8 cellular contexts compared by ENCODE assay signal in the genomic region with DNA sequence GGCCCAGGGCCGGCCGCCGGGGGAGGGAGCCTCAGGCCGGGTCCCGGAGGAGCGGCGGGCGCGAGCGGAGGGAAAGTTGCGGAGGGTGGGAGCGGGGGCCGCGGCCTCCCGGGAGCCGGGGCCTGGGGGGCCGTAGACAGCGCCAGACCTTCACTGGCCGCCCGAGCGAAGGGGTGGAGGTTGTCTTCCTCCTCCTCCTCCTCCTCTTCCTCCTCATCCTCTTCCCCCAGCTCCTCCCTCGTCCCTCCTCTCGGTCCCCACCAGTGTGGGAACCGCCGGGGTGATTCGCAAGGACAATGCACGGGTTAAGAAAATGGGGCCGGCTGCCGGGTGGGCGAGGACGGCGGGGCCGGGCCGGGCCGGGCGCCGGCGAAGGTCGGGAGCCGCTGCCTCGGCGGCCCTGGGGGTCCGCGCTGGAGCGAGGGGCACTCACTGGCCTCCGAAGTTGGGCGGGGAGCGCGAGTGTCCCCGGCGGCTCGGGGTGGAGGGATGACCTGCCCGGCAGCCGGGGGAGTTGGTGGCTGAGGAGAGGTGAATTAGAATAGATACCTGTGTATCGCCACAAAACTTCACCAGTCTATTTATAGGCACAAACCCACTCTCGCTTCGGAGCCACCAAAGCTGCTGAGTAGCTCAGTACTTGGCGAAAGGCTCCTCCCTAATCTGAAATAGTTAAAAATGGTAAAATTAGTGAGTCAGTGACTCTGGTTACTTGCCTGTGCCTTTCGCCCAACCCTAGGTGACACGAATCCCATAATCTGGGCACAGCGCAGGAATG. TPM values are rescaled to one million over a fixed set of nuclear protein-coding genes. Genes with fewer than 3 reads are reported as not detected.
DNase-seq lines count a peak whose midpoint lies in the region; ATAC-seq lines count a peak whose summit lies in the region.

No MANE protein-coding gene starts in this region.

- no peak overlapping the region for H4K5ac ChIP-seq in mesendoderm (ENCODE audit: low read length)

- peak; percentile 49 for DNase-seq in activated CD4-positive, alpha-beta T cell treated with anti-CD3 and anti-CD28 coated beads for 48 hours
- DNase-seq in mesendoderm (peak; percentile 69), NCI-H1436 treated with DMSO at 0.1 percent for 48 hours (lab: John Stamatoyannopoulos, UW) (no peak)
- peak; percentile 54 for DNase-seq in stimulated activated naive CD8-positive, alpha-beta T cell treated with anti-CD3 and anti-CD28 coated beads, Interleukin-15, Interleukin-2, amounts not matched to agents 100 U/mL and 50 U/mL, for 24 hours

- H3K4me1 ChIP-seq in ES-I3 (ENCODE audit: insufficient read depth, low read length) (peaks cover 25% of the 10 kb centered on the region), HUES6 (ENCODE audit: control insufficient read depth, insufficient read depth, low read length) (peaks cover 26% of the 10 kb centered on the region), duodenal mucosa (ENCODE audit: control insufficient read depth in 1 of 2, insufficient read depth in 2 of 2, low read length in 2 of 2) (peaks cover 35 to 36% of the 10 kb centered on the region in 2 donors), mesendoderm (ENCODE audit: control insufficient read depth, low read depth, low read length) (peaks cover 2% of the 10 kb centered on the region)

- H2BK15ac ChIP-seq in mesendoderm (replicated peaks; ENCODE audit: low read depth) = no peak overlapping the region

- H3K79me1 ChIP-seq in mesendoderm (ENCODE audit: low read length) = no peaks in the 10 kb centered on the region

- no CpG with 5 or more reads among the region's 61 CpGs for WGBS in mesendoderm (ENCODE audit: extremely low coverage, insufficient coverage, low lambda C conversion rate)

- peak overlapping the region; percentile 99 for H3K4ac ChIP-seq in mesendoderm (ENCODE audit: low read depth, low read length)

- H3K27ac ChIP-seq in HUES6 (ENCODE audit: low read depth, low read length) = peak overlapping the region; percentile 83; the same call in 1 of the 2 replicates
- peak overlapping the region; percentile 100 for H3K27ac ChIP-seq in duodenal mucosa (ENCODE audit: low read depth, low read length)
- peak overlapping the region; percentile 99 for H3K27ac ChIP-seq in mesendoderm (ENCODE audit: low read depth, low read length)

- H3K9ac ChIP-seq in ES-I3 (ENCODE audit: low read depth, low read length) (peak overlapping the region; percentile 61), HUES6 (ENCODE audit: low read length) (peak overlapping the region; percentile 100), duodenal mucosa (ENCODE audit: low read depth in 1 of 2, low read length in 2 of 2) (peak overlapping the region; percentile 79 to 86), mesendoderm (ENCODE audit: low read length) (peak overlapping the region; percentile 99)

- peak overlapping the region; percentile 25 for H2AK5ac ChIP-seq in mesendoderm (ENCODE audit: low read length)

- H3K4me3 ChIP-seq in HUES6 (ENCODE audit: low read depth, low read length) = peak overlapping the region; percentile 74
- peak overlapping the region; percentile 85 to 98 for H3K4me3 ChIP-seq in duodenal mucosa (ENCODE audit: low read depth in 1 of 2, low read length in 2 of 2)
- peak overlapping the region; percentile 96 for H3K4me3 ChIP-seq in mesendoderm (ENCODE audit: low read length)

- no peaks in the 10 kb centered on the region for H3K9me3 ChIP-seq in ES-I3 (ENCODE audit: control insufficient read depth, insufficient read depth, low read length)
- H3K9me3 ChIP-seq in HUES6 (ENCODE audit: control insufficient read depth, insufficient read depth, low read depth, low read length) = no peaks in the 10 kb centered on the region
- H3K9me3 ChIP-seq in duodenal mucosa (ENCODE audit: control insufficient read depth in 1 of 2, low read length in 2 of 2) = no peaks in the 10 kb centered on the region

- H2BK120ac ChIP-seq in mesendoderm (ENCODE audit: low read depth, low read length) = peak overlapping the region; percentile 23

- H2BK5ac ChIP-seq in mesendoderm (ENCODE audit: low read length) = peak overlapping the region; percentile 51

- H3K79me2 ChIP-seq in mesendoderm (ENCODE audit: control insufficient read depth, insufficient read depth, low read length) = peaks cover 56% of the 10 kb centered on the region

- peak overlapping the region; percentile 100 for H3K56ac ChIP-seq in mesendoderm (ENCODE audit: low read length)

- H3K36me3 ChIP-seq in ES-I3 (ENCODE audit: insufficient read depth, low read length) (no peaks in the 10 kb centered on the region), HUES6 (ENCODE audit: control insufficient read depth, insufficient read depth, low read length) (no peaks in the 10 kb centered on the region), duodenal mucosa (ENCODE audit: control insufficient read depth in 1 of 2, insufficient read depth in 2 of 2, low read length in 2 of 2) (no peaks in the 10 kb centered on the region), mesendoderm (ENCODE audit: control insufficient read depth, insufficient read depth, low read length) (no peaks in the 10 kb centered on the region)

- no peaks in the 10 kb centered on the region for H3K27me3 ChIP-seq in HUES6 (ENCODE audit: control insufficient read depth, insufficient read depth, low read length)
- H3K27me3 ChIP-seq in duodenal mucosa (ENCODE audit: control insufficient read depth in 1 of 2, insufficient read depth in 2 of 2, low read length in 2 of 2) = no peaks in the 10 kb centered on the region
- no peaks in the 10 kb centered on the region for H3K27me3 ChIP-seq in mesendoderm (ENCODE audit: insufficient read depth, low read length, poor library complexity)

- peak overlapping the region; percentile 87 for H3K4me2 ChIP-seq in mesendoderm (ENCODE audit: low read length)

- H3K23ac ChIP-seq in mesendoderm (ENCODE audit: low read length) = peak overlapping the region; percentile 91

- no peak for ATAC-seq in stimulated activated naive CD8-positive, alpha-beta T cell treated with anti-CD3 and anti-CD28 coated beads, Interleukin-15, Interleukin-2, amounts not matched to agents 100 U/mL and 50 U/mL, for 24 hours
- ATAC-seq in GM18502 (IDR thresholded peaks at IDR 0.05; ENCODE audit: poor library complexity, unreplicated experiment) = no peak

- peak overlapping the region; percentile 100 for H3K18ac ChIP-seq in mesendoderm (ENCODE audit: low read length)

- peak overlapping the region; percentile 83 for H4K8ac ChIP-seq in mesendoderm (ENCODE audit: low read depth, low read length)

RNA-seq across cellular contexts. Expression of a gene that starts 1.4 kb away (rescaled TPM):
- 31.9 TPM for polyA plus RNA-seq in mesendoderm (2013, experiment 1 of 2)
- 33.6 TPM for polyA plus RNA-seq in mesendoderm (2013, experiment 2 of 2)
